Comparison of ENCODE assay signal across 8 cellular contexts in the genomic region with DNA sequence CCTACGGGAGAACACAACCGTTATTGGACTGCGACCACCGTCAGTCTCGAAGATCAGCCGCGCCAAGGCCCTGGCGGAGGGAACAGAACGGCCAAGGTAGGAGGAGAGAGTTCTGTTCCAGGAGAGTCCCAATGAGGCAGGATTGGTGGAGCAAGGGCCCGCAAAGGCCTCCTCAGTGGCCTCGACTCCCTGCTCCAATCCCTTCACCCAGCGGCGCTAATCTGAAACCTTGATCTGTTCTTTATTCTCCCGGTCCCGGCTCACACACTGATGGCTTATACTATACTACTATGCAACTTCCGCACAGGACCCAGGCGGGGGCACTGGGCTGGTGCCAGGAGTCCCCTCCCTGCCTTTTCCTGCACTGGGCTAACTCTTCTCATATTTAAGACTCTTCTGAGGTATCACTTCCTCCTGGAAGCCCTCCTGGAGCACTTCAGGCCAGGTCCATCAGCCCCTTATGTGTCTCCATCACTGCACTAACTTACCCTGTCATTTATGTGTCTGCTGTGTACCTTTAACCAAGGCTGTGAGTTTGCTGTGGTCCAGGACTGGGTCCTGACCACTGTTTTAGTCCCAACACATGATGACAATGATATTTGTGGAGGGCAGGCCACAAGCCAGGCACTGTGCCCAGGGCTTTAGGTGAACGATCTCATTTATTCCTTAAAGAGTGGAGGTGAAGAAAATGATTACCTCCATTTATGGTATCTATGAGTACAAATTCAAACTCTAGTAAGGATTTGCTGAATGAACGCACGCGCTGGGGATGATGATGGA. TPM values are rescaled to one million over a fixed set of nuclear protein-coding genes. Genes with fewer than 3 reads are reported as not detected.
DNase-seq lines count a peak whose midpoint lies in the region; ATAC-seq and TF ChIP-seq lines count a peak whose summit lies in the region.
"Had no signal": no experiment of that assay in that cellular context is flagged by ENCODE, and none has a peak within 500 bp of the region (broad histone marks: within the 10 kb centered on the region; RNA-seq: fewer than 3 reads in every experiment).

No MANE protein-coding gene starts in this region.

- H3K27ac Mint-ChIP-seq in glutamatergic neuron (ENCODE audit: unreplicated experiment): no peak overlapping the region
- H3K27ac Mint-ChIP-seq in stimulated activated effector memory CD8-positive, alpha-beta T cell treated with anti-CD3 and anti-CD28 coated beads, Interleukin-12 subunit alpha, Interleukin-12 subunit beta, amount 100 ng/mL, for 72 hours: peak overlapping the region; percentile 100
- no peak overlapping the region for H3K27ac Mint-ChIP-seq in HFFc6

- ATAC-seq in GM19455 (IDR thresholded peaks at IDR 0.05; ENCODE audit: unreplicated experiment) (peak; percentile 11), HG03196 (IDR thresholded peaks at IDR 0.05; ENCODE audit: unreplicated experiment) (no peak)
- ATAC-seq in stimulated activated effector memory CD8-positive, alpha-beta T cell treated with anti-CD3 and anti-CD28 coated beads, Interleukin-12 subunit alpha, Interleukin-12 subunit beta, amount 100 ng/mL, for 72 hours: peak; percentile 42

- peak overlapping the region; percentile 80 for H3K9ac ChIP-seq in NT2/D1 (ENCODE audit: insufficient read length, low read depth)

- peak overlapping the region; percentile 64 for H3K4me3 ChIP-seq in NT2/D1 (ENCODE audit: insufficient read length, low read depth)

- no peaks in the 10 kb centered on the region for H3K36me3 Mint-ChIP-seq in glutamatergic neuron (ENCODE audit: unreplicated experiment)
- H3K36me3 Mint-ChIP-seq in stimulated activated effector memory CD8-positive, alpha-beta T cell treated with anti-CD3 and anti-CD28 coated beads, Interleukin-12 subunit alpha, Interleukin-12 subunit beta, amount 100 ng/mL, for 72 hours: peaks cover 54% of the 10 kb centered on the region
- H3K36me3 Mint-ChIP-seq in HFFc6 (ENCODE audit: low read depth): no peaks in the 10 kb centered on the region

- H3K4me1 ChIP-seq in NT2/D1 (ENCODE audit: insufficient read depth, insufficient read length): peaks cover 50% of the 10 kb centered on the region

- H3K9me3 ChIP-seq in NT2/D1 (ENCODE audit: insufficient read depth, low read length): no peaks in the 10 kb centered on the region

- H3K27me3 ChIP-seq in NT2/D1 (ENCODE audit: insufficient read depth, insufficient read length): no peaks in the 10 kb centered on the region

- peaks cover 10% of the 10 kb centered on the region for H3K36me3 ChIP-seq in NT2/D1 (ENCODE audit: insufficient read depth, insufficient read length, low read length)

- TF ChIP-seq CTCF in glutamatergic neuron (IDR thresholded peaks at IDR 0.05; ENCODE audit: partially characterized antibody, unreplicated experiment): no peak
- no peak for TF ChIP-seq CTCF in HFFc6 (IDR thresholded peaks at IDR 0.05)

- peaks cover 32% of the 10 kb centered on the region for H3K27me3 Mint-ChIP-seq in glutamatergic neuron (ENCODE audit: unreplicated experiment)
- H3K27me3 Mint-ChIP-seq in HFFc6 (ENCODE audit: insufficient read depth): peaks cover 4% of the 10 kb centered on the region; the same call in 1 of the 2 replicates

- H3K4me3 Mint-ChIP-seq in glutamatergic neuron (ENCODE audit: unreplicated experiment): peak overlapping the region; percentile 47
- H3K4me3 Mint-ChIP-seq in stimulated activated effector memory CD8-positive, alpha-beta T cell treated with anti-CD3 and anti-CD28 coated beads, Interleukin-12 subunit alpha, Interleukin-12 subunit beta, amount 100 ng/mL, for 72 hours: peak overlapping the region; percentile 77
- H3K4me3 Mint-ChIP-seq in HFFc6: no peak overlapping the region
- H3K4me3 Mint-ChIP-seq: dendritic cell treated with granulocyte-macrophage colony-stimulating factor and Interleukin-4, amounts not matched to agents 40 ng/mL and 50 ng/mL, for 4 days had no signal

- peaks cover 23% of the 10 kb centered on the region for H3K9me3 Mint-ChIP-seq in glutamatergic neuron (ENCODE audit: unreplicated experiment)
- no peaks in the 10 kb centered on the region for H3K9me3 Mint-ChIP-seq in stimulated activated effector memory CD8-positive, alpha-beta T cell treated with anti-CD3 and anti-CD28 coated beads, Interleukin-12 subunit alpha, Interleukin-12 subunit beta, amount 100 ng/mL, for 72 hours
- no peaks in the 10 kb centered on the region for H3K9me3 Mint-ChIP-seq in HFFc6
- H3K9me3 Mint-ChIP-seq: dendritic cell treated with granulocyte-macrophage colony-stimulating factor and Interleukin-4, amounts not matched to agents 40 ng/mL and 50 ng/mL, for 4 days had no signal

- H3K4me1 Mint-ChIP-seq in glutamatergic neuron (ENCODE audit: low read depth, unreplicated experiment) (peaks cover 19% of the 10 kb centered on the region), HFFc6 (ENCODE audit: low read depth) (peaks cover 46% of the 10 kb centered on the region)
- H3K4me1 Mint-ChIP-seq in stimulated activated effector memory CD8-positive, alpha-beta T cell treated with anti-CD3 and anti-CD28 coated beads, Interleukin-12 subunit alpha, Interleukin-12 subunit beta, amount 100 ng/mL, for 72 hours: peaks cover 53% of the 10 kb centered on the region

- DNase-seq in NT2/D1 (ENCODE audit: low read depth, low spot score) (no peak), glutamatergic neuron (no peak), GF-D8 (lab: John Stamatoyannopoulos, UW) (no peak), HFFc6 (no peak)
- DNase-seq in stimulated activated effector memory CD8-positive, alpha-beta T cell treated with anti-CD3 and anti-CD28 coated beads, Interleukin-12 subunit alpha, Interleukin-12 subunit beta, amount 100 ng/mL, for 72 hours (ENCODE audit: low spot score in 2 of 2): no peak

RNA-seq across cellular contexts. Expression of gene CCDC102A, which starts 6.9 kb away (rescaled TPM):
- total RNA-seq in glutamatergic neuron (ENCODE audit: unreplicated experiment): not detected
- 1 to 10 TPM; 3.6 to 4.6 (median 4.1) TPM for total RNA-seq in HFFc6 (2021; fragmentation: NEBNext Ultra II Directional; extraction: Animal tissue kit (Norgen Biotek cat#: 25700))

RNA-seq across cellular contexts. Expression of gene ADGRG5, which starts 12.9 kb away (rescaled TPM):
- total RNA-seq in glutamatergic neuron (ENCODE audit: unreplicated experiment): not detected
- not detected for total RNA-seq in HFFc6 (2021; fragmentation: NEBNext Ultra II Directional; extraction: Animal tissue kit (Norgen Biotek cat#: 25700))

RNA-seq across cellular contexts. Expression of gene DOK4, which starts 43.2 kb away (rescaled TPM):
- total RNA-seq in glutamatergic neuron (ENCODE audit: unreplicated experiment): 23.4 TPM
- total RNA-seq in HFFc6 (2021; fragmentation: NEBNext Ultra II Directional; extraction: Animal tissue kit (Norgen Biotek cat#: 25700)): 10 to 100 TPM; 24.4 to 28.9 (median 24.9) TPM
